In genomic region chr19:19458110-19458816, GRCh38 we compare ENCODE assay signal across 9 cellular contexts. TPM values are rescaled to one million over a fixed set of nuclear protein-coding genes. Genes with fewer than 3 reads are reported as not detected.
DNase-seq lines count a peak whose midpoint lies in the region; ATAC-seq and TF ChIP-seq lines count a peak whose summit lies in the region.
"Had no signal": no experiment of that assay in that cellular context is flagged by ENCODE, and none has a peak within 500 bp of the region (broad histone marks: within the 10 kb centered on the region; RNA-seq: fewer than 3 reads in every experiment).

No MANE protein-coding gene starts in this region.

- peaks cover 43% of the 10 kb centered on the region for H3K4me1 ChIP-seq in neural progenitor cell

- H3K36me3 Mint-ChIP-seq in CD4-positive, alpha-beta T cell (ENCODE audit: low read depth): peaks cover 15% of the 10 kb centered on the region
- peaks cover 5% of the 10 kb centered on the region for H3K36me3 Mint-ChIP-seq in neural progenitor cell

- no peaks in the 10 kb centered on the region for H3K27me3 ChIP-seq in CD4-positive, alpha-beta T cell (ENCODE audit: control insufficient read depth, insufficient read depth, low read length)
- H3K27me3 ChIP-seq in brain microvascular endothelial cell (replicated peaks) (no peaks in the 10 kb centered on the region), neural progenitor cell (no peaks in the 10 kb centered on the region)

- in situ Hi-C loops in brain microvascular endothelial cell (cut with HindIII; ENCODE audit: low pct_ligation_motif_present, low sequenced_read_pairs) (no loop called here), GM13976 (cut with MboI; ENCODE audit: low sequenced_read_pairs, unreplicated experiment) (no loop called here)

- POLR2A ChIA-PET in CD4-positive, alpha-beta T cell (lab: Charles Lee): interaction anchor here (0.6 to 3.4 kb wide), 8 partner anchors 10 to 93 kb away, joined by 3 to 36 read pairs (median 7); partner anchors contain the start of gene GATAD2A

- no peaks in the 10 kb centered on the region for H3K9me3 Mint-ChIP-seq in CD4-positive, alpha-beta T cell
- H3K9me3 Mint-ChIP-seq in neural progenitor cell: no peaks in the 10 kb centered on the region

- TF ChIP-seq CTCF in CD4-positive, alpha-beta T cell (IDR thresholded peaks at IDR 0.05): no peak
- TF ChIP-seq CTCF in brain microvascular endothelial cell (IDR thresholded peaks at IDR 0.05; ENCODE audit: low read depth, low read length, missing control alignments) (no peak), neural progenitor cell (IDR thresholded peaks at IDR 0.05) (no peak), GM13976 (IDR thresholded peaks at IDR 0.05; ENCODE audit: borderline replicate concordance, control extremely low read depth, extremely low read depth, insufficient read depth, missing control alignments) (no peak)

- H2AFZ ChIP-seq in neural progenitor cell (replicated peaks): no peak overlapping the region

- H3K4me3 Mint-ChIP-seq in CD4-positive, alpha-beta T cell: peak overlapping the region; percentile 13
- peak overlapping the region; percentile 4 for H3K4me3 Mint-ChIP-seq in neural progenitor cell

- no peak for ATAC-seq in CD4-positive, alpha-beta T cell (ENCODE audit: poor library complexity)
- ATAC-seq in HG03045 (IDR thresholded peaks at IDR 0.05; ENCODE audit: unreplicated experiment): no peak
- no peak for ATAC-seq in HG02870 (IDR thresholded peaks at IDR 0.05; ENCODE audit: unreplicated experiment)
- no peak for ATAC-seq in HG03175 (IDR thresholded peaks at IDR 0.05; ENCODE audit: unreplicated experiment)

- peak overlapping the region; percentile 91 for H3K27ac ChIP-seq in CD4-positive, alpha-beta T cell (ENCODE audit: low read depth, low read length)
- H3K27ac ChIP-seq in brain microvascular endothelial cell (peak overlapping the region; percentile 20), neural progenitor cell (peak overlapping the region; percentile 6)

- H3K36me3 ChIP-seq in brain microvascular endothelial cell (replicated peaks) (peaks cover 3% of the 10 kb centered on the region), neural progenitor cell (no peaks in the 10 kb centered on the region)

- peaks cover 98% of the 10 kb centered on the region for H3K79me2 ChIP-seq in neural progenitor cell (ENCODE audit: low read depth)

- CTCF ChIA-PET in CD4-positive, alpha-beta T cell (lab: Charles Lee): interaction anchor here (1.5 to 2.8 kb wide), 3 partner anchors 17 to 32 kb away, joined by 3 to 12 read pairs (median 3); no protein-coding TSS in a partner anchor

- H3K27ac Mint-ChIP-seq in CD4-positive, alpha-beta T cell: peak overlapping the region; percentile 95
- H3K27ac Mint-ChIP-seq in neural progenitor cell: peak overlapping the region; percentile 77

- H3K4me1 Mint-ChIP-seq in CD4-positive, alpha-beta T cell (ENCODE audit: low read depth): peaks cover 70% of the 10 kb centered on the region
- peaks cover 53% of the 10 kb centered on the region for H3K4me1 Mint-ChIP-seq in neural progenitor cell

- H3K9me3 ChIP-seq in CD4-positive, alpha-beta T cell (ENCODE audit: control insufficient read depth, low read length): no peaks in the 10 kb centered on the region
- H3K9me3 ChIP-seq in neural progenitor cell (ENCODE audit: low read depth): no peaks in the 10 kb centered on the region

- H3F3A ChIP-seq in neural progenitor cell (ENCODE audit: low read depth): peaks cover 41% of the 10 kb centered on the region

- peaks cover 95% of the 10 kb centered on the region for H4K20me1 ChIP-seq in neural progenitor cell (ENCODE audit: low read depth)

- no peak overlapping the region for H3K4me2 ChIP-seq in neural progenitor cell

- no peaks in the 10 kb centered on the region for H3K27me3 Mint-ChIP-seq in CD4-positive, alpha-beta T cell
- H3K27me3 Mint-ChIP-seq in neural progenitor cell (ENCODE audit: insufficient read depth, low read depth): no peaks in the 10 kb centered on the region

- H3K4me3 ChIP-seq in brain microvascular endothelial cell (ENCODE audit: low read depth, low read length): no peak overlapping the region
- no peak overlapping the region for H3K4me3 ChIP-seq in neural progenitor cell

- no peak overlapping the region for H3K9ac ChIP-seq in neural progenitor cell

- no peak for DNase-seq in CD4-positive, alpha-beta T cell
- DNase-seq in Kasumi-1 (lab: John Stamatoyannopoulos, UW): peak; percentile 45 to 78
- no peak for DNase-seq in brain microvascular endothelial cell
- DNase-seq in neural progenitor cell (ENCODE audit: low spot score): no peak
- DNase-seq in GM13976 (ENCODE audit: low spot score): no peak
- DNase-seq: RPMI8226 had no signal

- intact Hi-C loops in CD4-positive, alpha-beta T cell (cut with DNase I, micrococcal nuclease): no loop called here

RNA-seq across cellular contexts. Expression of gene GATAD2A, which starts 52.8 kb away (rescaled TPM):
- total RNA-seq in CD4-positive, alpha-beta T cell: 100 to 1,000 TPM; 104 to 107 TPM
- 37.9 and 49.8 TPM in 2 replicates for total RNA-seq in neural progenitor cell (ENCODE audit: low replicate concordance)

RNA-seq across cellular contexts. Expression of gene TSSK6, which starts 57.1 kb away (rescaled TPM):
- 1 to 10 TPM; 3.4 to 5.5 TPM for total RNA-seq in CD4-positive, alpha-beta T cell
- 4.6 and 7.0 TPM in 2 replicates for total RNA-seq in neural progenitor cell (ENCODE audit: low replicate concordance)

RNA-seq across cellular contexts. Expression of gene NDUFA13, which starts 57.8 kb away (rescaled TPM):
- total RNA-seq in CD4-positive, alpha-beta T cell: 100 to 1,000 TPM; 145 to 156 TPM
- 78.6 and 108 TPM in 2 replicates for total RNA-seq in neural progenitor cell (ENCODE audit: low replicate concordance)

Comparison
In these comparisons a context has a peak if more than half of its experiments do, and no peak if none do; other contexts are left out.
1. DNase-seq: peak in Kasumi-1 (2 of 2); none in CD4-positive, alpha-beta T cell (0 of 10), brain microvascular endothelial cell (single experiment), neural progenitor cell (single experiment) and GM13976 (single experiment).
2. H3K27ac ChIP-seq: peak in every context shown above with its lines; median percentile 91 in CD4-positive, alpha-beta T cell; 20 in brain microvascular endothelial cell; 6 in neural progenitor cell.